In genomic region chr21:34953950-34954349, GRCh38 we compare ENCODE assay signal across 15 cellular contexts.
"Had no signal": no experiment of that assay in that cellular context is flagged by ENCODE, and none has a peak within 500 bp of the region (broad histone marks: within the 10 kb centered on the region; RNA-seq: fewer than 3 reads in every experiment).

No MANE protein-coding gene starts in this region.

- ATAC-seq: body of pancreas; lower lobe of right lung; stimulated activated memory B cell treated with anti-CD40 and anti-IgM and Interleukin-4, amounts not matched to agents 10 μg/mL and 1 μg/mL and 100 μg/mL, for 72 hours; upper lobe of right lung had no signal

- H3K9me3 Mint-ChIP-seq: stimulated activated memory B cell treated with anti-CD40 and anti-IgM and Interleukin-4, amounts not matched to agents 10 μg/mL and 1 μg/mL and 100 μg/mL, for 72 hours had no signal

- H3K27ac Mint-ChIP-seq: stimulated activated memory B cell treated with anti-CD40 and anti-IgM and Interleukin-4, amounts not matched to agents 10 μg/mL and 1 μg/mL and 100 μg/mL, for 72 hours had no signal

- H3K27ac ChIP-seq: body of pancreas, coronary artery, lower lobe of right lung, sigmoid colon, upper lobe of right lung had no signal

- H3K27me3 ChIP-seq: body of pancreas, sigmoid colon, upper lobe of right lung had no signal

- H3K4me3 Mint-ChIP-seq: stimulated activated memory B cell treated with anti-CD40 and anti-IgM and Interleukin-4, amounts not matched to agents 10 μg/mL and 1 μg/mL and 100 μg/mL, for 72 hours had no signal

- H3K9me3 ChIP-seq: body of pancreas, lower lobe of right lung, sigmoid colon, upper lobe of right lung had no signal

- H3K27me3 Mint-ChIP-seq: stimulated activated memory B cell treated with anti-CD40 and anti-IgM and Interleukin-4, amounts not matched to agents 10 μg/mL and 1 μg/mL and 100 μg/mL, for 72 hours had no signal

- DNase-seq: activated effector memory CD4-positive, alpha-beta T cell treated with anti-CD3 and anti-CD28 coated beads, Interleukin-2, amount 50 U/mL, for 16 hours; amniotic stem cell; body of pancreas; caudate nucleus; foreskin melanocyte; hypothalamus; lower lobe of right lung; occipital lobe; posterior cingulate gyrus; sigmoid colon; stimulated activated CD4-positive, alpha-beta T cell treated with anti-CD3 and anti-CD28 coated beads, Interleukin-4, amount 100 ng/mL, for 24 hours; SW 1271; upper lobe of right lung had no signal
